ENCODE assay signal across 23 cellular contexts in genomic region chr16:1088295-1089170, GRCh38. TPM values are rescaled to one million over a fixed set of nuclear protein-coding genes. Genes with fewer than 3 reads are reported as not detected.
DNase-seq lines count a peak whose midpoint lies in the region; ATAC-seq, FAIRE-seq and TF ChIP-seq lines count a peak whose summit lies in the region.
"Had no signal": no experiment of that assay in that cellular context is flagged by ENCODE, and none has a peak within 500 bp of the region (broad histone marks: within the 10 kb centered on the region; RNA-seq: fewer than 3 reads in every experiment).

No MANE protein-coding gene starts in this region.

- peak; percentile 30 for DNase-seq in COLO668 (lab: John Stamatoyannopoulos, UW; ENCODE audit: unreplicated experiment)
- peak; percentile 67 for DNase-seq in NCI-H1092 (lab: John Stamatoyannopoulos, UW)
- peak; percentile 56 for DNase-seq in SW480 (ENCODE audit: low spot score)
- DNase-seq in mucosa of descending colon = no peak
- no peak for DNase-seq in NCI-H446 treated with DMSO at 0.1 percent for 48 hours (lab: John Stamatoyannopoulos, UW)
- DNase-seq in epidermal melanocyte (ENCODE audit: insufficient read length, low spot score) = no peak
- no peak for DNase-seq in kidney
- DNase-seq in globus pallidus (ENCODE audit: low spot score) = no peak
- DNase-seq: activated CD4-positive, alpha-beta memory T cell treated with anti-CD3 and anti-CD28 coated beads for 36 hours; activated CD4-positive, CD25-positive, alpha-beta regulatory T cell; activated effector memory CD4-positive, alpha-beta T cell treated with Interleukin-2 at 50 U/mL for 16 hours; DMS 273 treated with DMSO at 0.1 percent for 48 hours; GDM1; MM.1S; NCI-H1694; NCI-H524; nephron progenitor cell; T-helper 9 cell; uterus had no signal

- H3K4me3 ChIP-seq in mucosa of descending colon (no peak overlapping the region), kidney (ENCODE audit: low read length in 2 of 2) (no peak overlapping the region)
- H3K4me3 ChIP-seq: HAP-1, uterus had no signal

- TF ChIP-seq CTCF in mucosa of descending colon (IDR thresholded peaks at IDR 0.05) = no peak
- TF ChIP-seq CTCF in kidney (IDR thresholded peaks at IDR 0.05; ENCODE audit: borderline replicate concordance, extremely low read depth, insufficient read depth) = no peak

- intact Hi-C loops in mucosa of descending colon (cut with DNase I, micrococcal nuclease) = no loop called here
- intact Hi-C loops in kidney (cut with DNase I) = no loop called here

- peaks cover 23% of the 10 kb centered on the region for H3K4me1 ChIP-seq in mucosa of descending colon (ENCODE audit: low read depth)
- H3K4me1 ChIP-seq in kidney (ENCODE audit: control insufficient read depth in 1 of 2, insufficient read depth in 1 of 2, low read depth in 1 of 2, low read length in 2 of 2) = peaks cover 0 to 7% of the 10 kb centered on the region in 2 donors
- H3K4me1 ChIP-seq: HAP-1 had no signal

- H3K36me3 ChIP-seq in mucosa of descending colon (ENCODE audit: low read depth) (no peaks in the 10 kb centered on the region), kidney (ENCODE audit: control insufficient read depth in 1 of 2, insufficient read depth in 2 of 2, low read length in 2 of 2) (no peaks in the 10 kb centered on the region)
- H3K36me3 ChIP-seq: HAP-1, uterus had no signal

- peak; percentile 24 for ATAC-seq in mucosa of descending colon

- H3K9ac ChIP-seq in kidney (ENCODE audit: low read length in 2 of 2) = no peak overlapping the region

- no peak overlapping the region for H3K27ac ChIP-seq in kidney (ENCODE audit: low read depth in 2 of 2, low read length in 2 of 2)
- H3K27ac ChIP-seq: uterus had no signal

- H3K9me3 ChIP-seq in mucosa of descending colon = peaks cover 20% of the 10 kb centered on the region
- peaks cover 2 to 14% of the 10 kb centered on the region in 2 donors for H3K9me3 ChIP-seq in kidney (ENCODE audit: control insufficient read depth in 1 of 2, low read length in 2 of 2)

- FAIRE-seq in kidney (lab: Jason Lieb, UNC) = no peak

RNA-seq across cellular contexts. Expression of gene C1QTNF8, which starts 7.5 kb away (rescaled TPM):
- total RNA-seq in mucosa of descending colon (not detected), kidney (not detected)
- not detected for polyA plus RNA-seq in kidney (ENCODE audit: insufficient read depth, low read depth, low replicate concordance)
- total RNA-seq: activated CD4-positive, alpha-beta memory T cell treated with anti-CD3 and anti-CD28 coated beads for 36 hours; liver; subcutaneous adipose tissue; uterus had no signal
- polyA plus RNA-seq: CD14-positive monocyte, liver had no signal

RNA-seq across cellular contexts. Expression of gene SSTR5, which starts 16.0 kb away (rescaled TPM):
- total RNA-seq in mucosa of descending colon = not detected
- 6.7 TPM for total RNA-seq in kidney
- not detected for polyA plus RNA-seq in kidney (ENCODE audit: insufficient read depth, low read depth, low replicate concordance)
- total RNA-seq: activated CD4-positive, alpha-beta memory T cell treated with anti-CD3 and anti-CD28 coated beads for 36 hours; liver; subcutaneous adipose tissue; uterus had no signal
- polyA plus RNA-seq: CD14-positive monocyte, liver had no signal

Comparison
In these comparisons a context has a peak if more than half of its experiments do, and no peak if none do; other contexts are left out.
1. DNase-seq: peak in COLO668 (single experiment), NCI-H1092 (single experiment) and SW480 (single experiment); none in mucosa of descending colon (0 of 3), NCI-H446 treated with DMSO at 0.1 percent for 48 hours (single experiment), epidermal melanocyte (single experiment), kidney (single experiment) and globus pallidus (single experiment).